Comparison of ENCODE assay signal across 7 cellular contexts in genomic region chr18:12230561-12230960, GRCh38. TPM values are rescaled to one million over a fixed set of nuclear protein-coding genes. Genes with fewer than 3 reads are reported as not detected.
"Had no signal": no experiment of that assay in that cellular context is flagged by ENCODE, and none has a peak within 500 bp of the region (broad histone marks: within the 10 kb centered on the region; RNA-seq: fewer than 3 reads in every experiment).

No MANE protein-coding gene starts in this region.

RNA-seq across cellular contexts. Expression of gene CIDEA, which starts 23.6 kb away (rescaled TPM):
- total RNA-seq: stomach, testis, thoracic aorta, upper lobe of left lung, upper lobe of right lung, ureter, uterus had no signal
